17 cellular contexts compared by ENCODE assay signal in the genomic region with DNA sequence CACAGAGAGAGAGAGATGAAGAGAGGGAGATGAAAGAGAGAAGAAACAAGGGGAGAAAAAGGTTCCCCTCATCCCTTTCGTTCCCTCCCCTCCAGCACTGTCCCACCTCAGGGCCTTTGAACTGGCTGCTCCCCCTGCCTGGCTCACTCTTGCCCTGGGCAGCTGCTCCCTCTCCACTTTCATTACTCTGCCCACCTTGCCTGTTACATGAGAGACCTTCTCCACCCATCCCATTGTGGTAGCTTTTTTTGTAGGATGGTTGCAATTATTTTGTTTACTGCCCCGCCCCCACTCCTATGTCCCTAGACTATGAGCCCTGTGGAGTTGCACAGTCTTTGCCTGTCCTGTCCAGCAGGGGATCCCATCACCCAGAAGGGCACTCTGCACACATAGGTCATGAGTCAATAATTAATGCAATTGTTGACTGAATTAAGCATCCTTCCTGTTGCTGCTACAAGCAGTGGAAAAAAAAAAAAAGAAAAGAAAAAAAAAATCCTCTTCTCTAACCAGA. TPM values are rescaled to one million over a fixed set of nuclear protein-coding genes. Genes with fewer than 3 reads are reported as not detected.
DNase-seq lines count a peak whose midpoint lies in the region; ATAC-seq and TF ChIP-seq lines count a peak whose summit lies in the region.
"Had no signal": no experiment of that assay in that cellular context is flagged by ENCODE, and none has a peak within 500 bp of the region (broad histone marks: within the 10 kb centered on the region; RNA-seq: fewer than 3 reads in every experiment).

No MANE protein-coding gene starts in this region.

- H3K79me2 ChIP-seq in GM23248 (ENCODE audit: insufficient read depth) = no peaks in the 10 kb centered on the region

- ATAC-seq in activated naive CD4-positive, alpha-beta T cell treated with anti-CD3 and anti-CD28 coated beads, Interleukin-2, amount 50 U/mL, for 72 hours = no peak
- ATAC-seq: activated CD8-positive, alpha-beta T cell treated with anti-CD3 and anti-CD28 coated beads for 36 hours had no signal

- H3K4me3 ChIP-seq in A673 (ENCODE audit: low read depth, low read length, poor library complexity, severe bottlenecking) (no peak overlapping the region), GM23248 (no peak overlapping the region), fibroblast of pulmonary artery (replicated peaks; ENCODE audit: low read depth, low read length) (no peak overlapping the region), tibial nerve (no peak overlapping the region)
- H3K4me3 ChIP-seq: right lobe of liver had no signal

- H3K36me3 ChIP-seq in A673 (ENCODE audit: insufficient read depth, low read length, poor library complexity, severe bottlenecking) = no peaks in the 10 kb centered on the region
- H3K36me3 ChIP-seq in GM23248 (ENCODE audit: low read depth) = no peaks in the 10 kb centered on the region
- no peaks in the 10 kb centered on the region for H3K36me3 ChIP-seq in tibial nerve
- H3K36me3 ChIP-seq: right lobe of liver had no signal

- no peaks in the 10 kb centered on the region for H4K20me1 ChIP-seq in GM23248 (ENCODE audit: insufficient read depth)

- no peak overlapping the region for H3K4me2 ChIP-seq in GM23248 (ENCODE audit: unreplicated experiment)

- no peak overlapping the region for H3K9ac ChIP-seq in GM23248

- POLR2A ChIA-PET in A673 (lab: Charles Lee; ENCODE audit: low non-redundant PET) = no interaction called here

- H3K4me1 ChIP-seq in A673 (ENCODE audit: insufficient read depth, low read length, poor library complexity, severe bottlenecking) (peaks cover 10% of the 10 kb centered on the region), GM23248 (ENCODE audit: insufficient read depth) (no peaks in the 10 kb centered on the region), tibial nerve (peaks cover 0 to 33% (median 6%) of the 10 kb centered on the region in 4 donors)

- no peaks in the 10 kb centered on the region for H3F3A ChIP-seq in GM23248 (ENCODE audit: insufficient read depth)

- WGBS in GM23248 (ENCODE audit: low coverage in 1 of 2, low lambda C conversion rate in 2 of 2, missing lambda C conversion rate in 2 of 2), 2 experiments = 30 to 37% methylated on average over 2 of the region's 2 CpGs
- 78 to 84% methylated on average over 2 of the region's 2 CpGs for WGBS in tibial nerve, 2 donors

- no peaks in the 10 kb centered on the region for H3K9me2 ChIP-seq in GM23248 (ENCODE audit: insufficient read depth)

- no peak for TF ChIP-seq POLR2A in tibial nerve (IDR thresholded peaks at IDR 0.05)

- H3K27ac Mint-ChIP-seq in activated naive CD4-positive, alpha-beta T cell treated with anti-CD3 and anti-CD28 coated beads, Interleukin-2, amount 50 U/mL, for 72 hours = no peak overlapping the region
- H3K27ac Mint-ChIP-seq: activated CD8-positive, alpha-beta T cell treated with anti-CD3 and anti-CD28 coated beads for 36 hours; stimulated activated naive CD8-positive, alpha-beta T cell treated with anti-CD3 and anti-CD28 coated beads, Interleukin-15, Interleukin-2, amounts not matched to agents 100 ng/mL and 50 ng/mL, for 24 hours; T-helper 1 cell treated with Interleukin-12 subunit alpha and Interleukin-12 subunit beta and Interleukin-4 antibody, amounts not matched to agents 30 μg/mL and 1 μg/mL, for 36 hours had no signal

- peaks cover 0 to 3% of the 10 kb centered on the region in 2 donors for H3K36me3 Mint-ChIP-seq in activated naive CD4-positive, alpha-beta T cell treated with anti-CD3 and anti-CD28 coated beads, Interleukin-2, amount 50 U/mL, for 72 hours

- no TSS peak for BruUV-seq in A673 (replicated peaks; lab: Mats Ljungman, UMichigan)

- H3K9me3 ChIP-seq in A673 (ENCODE audit: low read depth, low read length, poor library complexity, severe bottlenecking) (no peaks in the 10 kb centered on the region), GM23248 (ENCODE audit: low read depth) (no peaks in the 10 kb centered on the region), tibial nerve (peaks cover 0 to 9% (median 0%) of the 10 kb centered on the region in 4 donors)
- H3K9me3 ChIP-seq: right lobe of liver had no signal

- intact Hi-C loops in A673 (cut with micrococcal nuclease; ENCODE audit: unreplicated experiment) = no loop called here

- DNase-seq in A673 (ENCODE audit: low spot score) (no peak), GM23248 (peak; percentile 40), NCI-H748 (lab: John Stamatoyannopoulos, UW; ENCODE audit: unreplicated experiment) (peak; percentile 80), fibroblast of pulmonary artery (ENCODE audit: low read depth) (no peak), tibial nerve (ENCODE audit: low spot score in 2 of 2) (no peak)
- DNase-seq in stimulated activated CD4-positive, alpha-beta T cell treated with anti-CD3 and anti-CD28 coated beads, Interleukin-4, amount 100 ng/mL, for 24 hours = no peak
- DNase-seq in activated naive CD4-positive, alpha-beta T cell treated with anti-CD3 and anti-CD28 coated beads, Interleukin-2, amount 50 U/mL, for 72 hours (ENCODE audit: low spot score in 2 of 2) = no peak
- no peak for DNase-seq in stimulated activated CD4-positive, alpha-beta T cell treated with anti-CD3 and anti-CD28 coated beads, Interleukin-4, amount 100 ng/mL, for 4 hours
- DNase-seq: activated CD8-positive, alpha-beta T cell treated with anti-CD3 and anti-CD28 coated beads for 36 hours; activated effector memory CD4-positive, alpha-beta T cell treated with anti-CD3 and anti-CD28 coated beads, Interleukin-2, amount 50 U/mL, for 16 hours; effector memory CD4-positive, alpha-beta T cell; kidney glomerular epithelial cell; NCI-H2081 treated with DMSO at 0.1 percent for 48 hours; right lobe of liver had no signal

- no peak for TF ChIP-seq EP300 in tibial nerve (IDR thresholded peaks at IDR 0.05)

- TF ChIP-seq CTCF in A673 (conservative IDR thresholded peaks at IDR 0.05; ENCODE audit: low read depth, low read length) (0 out of 2 replicates have a peak, but pooled peaks have one; percentile 21), fibroblast of pulmonary artery (IDR thresholded peaks at IDR 0.05; ENCODE audit: low read length, missing control alignments) (peak; percentile 27), tibial nerve (IDR thresholded peaks at IDR 0.05) (no peak)

- CTCF ChIA-PET in A673 (lab: Charles Lee) = no interaction called here

- H3K27ac ChIP-seq in A673 (ENCODE audit: low read depth, low read length, poor library complexity, severe bottlenecking) (no peak overlapping the region), GM23248 (no peak overlapping the region), tibial nerve (no peak overlapping the region)
- H3K27ac ChIP-seq: right lobe of liver had no signal

- in situ Hi-C loops in GM23248 (cut with MboI) = no loop called here

- no peak overlapping the region for H2AFZ ChIP-seq in GM23248

- peaks cover 0 to 7% of the 10 kb centered on the region in 2 donors for H3K9me3 Mint-ChIP-seq in activated naive CD4-positive, alpha-beta T cell treated with anti-CD3 and anti-CD28 coated beads, Interleukin-2, amount 50 U/mL, for 72 hours
- H3K9me3 Mint-ChIP-seq: stimulated activated naive CD8-positive, alpha-beta T cell treated with anti-CD3 and anti-CD28 coated beads, Interleukin-15, Interleukin-2, amounts not matched to agents 100 ng/mL and 50 ng/mL, for 24 hours; T-helper 1 cell treated with Interleukin-12 subunit alpha and Interleukin-12 subunit beta and Interleukin-4 antibody, amounts not matched to agents 30 μg/mL and 1 μg/mL, for 36 hours had no signal

- H3K27me3 ChIP-seq in A673 (replicated peaks; ENCODE audit: insufficient read depth, low read depth, low read length, poor library complexity) = peaks cover 26% of the 10 kb centered on the region
- peaks cover 37% of the 10 kb centered on the region for H3K27me3 ChIP-seq in GM23248 (replicated peaks; ENCODE audit: insufficient read depth)
- peaks cover 0 to 88% of the 10 kb centered on the region in 2 donors for H3K27me3 ChIP-seq in tibial nerve

RNA-seq across cellular contexts. Expression of a gene that starts 14.1 kb away (rescaled TPM):
- total RNA-seq in A673 (2021) = 6.2 and 10.5 TPM in 2 replicates
- not detected in 2 replicates for total RNA-seq in GM23248 (2014; rRNA removed; shearing (Covaris generic))
- polyA plus RNA-seq in GM23248 (2016; fragmentation: Nextera tagmentation; extraction: Ambion mirVana) = 1.1 and 1.6 TPM in 2 replicates
- total RNA-seq in activated naive CD4-positive, alpha-beta T cell treated with anti-CD3 and anti-CD28 coated beads, Interleukin-2, amount 50 U/mL, for 72 hours = 1 to 10 TPM in 1 of 2 donors, not detected in 1; 4.2 TPM
- total RNA-seq in tibial nerve = not detected
- total RNA-seq: myocyte, right lobe of liver had no signal

RNA-seq across cellular contexts. Expression of a gene that starts 23.7 kb away (rescaled TPM):
- total RNA-seq in A673 (2021) (1.8 and 2.0 TPM in 2 replicates), tibial nerve (not detected)
- not detected in 2 replicates for total RNA-seq in GM23248 (2014; rRNA removed; shearing (Covaris generic))
- not detected in 2 replicates for polyA plus RNA-seq in GM23248 (2016; fragmentation: Nextera tagmentation; extraction: Ambion mirVana)
- under 1 TPM in 1 of 2 donors, not detected in 1; 0.23 TPM for total RNA-seq in activated naive CD4-positive, alpha-beta T cell treated with anti-CD3 and anti-CD28 coated beads, Interleukin-2, amount 50 U/mL, for 72 hours
- total RNA-seq: activated CD8-positive, alpha-beta T cell treated with anti-CD3 and anti-CD28 coated beads for 36 hours; myocyte; right lobe of liver had no signal

RNA-seq across cellular contexts. Expression of a gene that starts 56.3 kb away (rescaled TPM):
- 69.7 and 69.8 TPM in 2 replicates for total RNA-seq in A673 (2021)
- total RNA-seq in GM23248 (2014; rRNA removed; shearing (Covaris generic)) = 2.7 and 7.1 TPM in 2 replicates
- polyA plus RNA-seq in GM23248 (2016; fragmentation: Nextera tagmentation; extraction: Ambion mirVana) = 0.58 and 0.62 TPM in 2 replicates
- total RNA-seq in activated naive CD4-positive, alpha-beta T cell treated with anti-CD3 and anti-CD28 coated beads, Interleukin-2, amount 50 U/mL, for 72 hours = under 1 TPM in 1 of 2 donors, not detected in 1; 0.14 TPM
- 1 to 10 TPM in 1 of 4 donors, under 1 TPM in 2, not detected in 1; 0.21 to 3.3 (median 0.30) TPM for total RNA-seq in tibial nerve

RNA-seq across cellular contexts. Expression of a gene that starts 59.8 kb away (rescaled TPM):
- 59.1 TPM in 2 replicates for total RNA-seq in A673 (2021)
- total RNA-seq in GM23248 (2014; rRNA removed; shearing (Covaris generic)) = 145 and 164 TPM in 2 replicates
- polyA plus RNA-seq in GM23248 (2016; fragmentation: Nextera tagmentation; extraction: Ambion mirVana) = 122 and 127 TPM in 2 replicates
- total RNA-seq in activated naive CD4-positive, alpha-beta T cell treated with anti-CD3 and anti-CD28 coated beads, Interleukin-2, amount 50 U/mL, for 72 hours = 1 to 10 TPM in 1 of 2 donors, under 1 TPM in 1; 0.55 to 1.6 TPM
- 10 to 100 TPM; 13.3 to 53.1 (median 25.9) TPM for total RNA-seq in tibial nerve

Comparison
In these comparisons a context has a peak if more than half of its experiments do, and no peak if none do; other contexts are left out.
1. DNase-seq: peak in GM23248 (single experiment) and NCI-H748 (single experiment); none in A673 (single experiment), fibroblast of pulmonary artery (single experiment), stimulated activated CD4-positive, alpha-beta T cell treated with anti-CD3 and anti-CD28 coated beads, Interleukin-4, amount 100 ng/mL, for 24 hours (single experiment), activated naive CD4-positive, alpha-beta T cell treated with anti-CD3 and anti-CD28 coated beads, Interleukin-2, amount 50 U/mL, for 72 hours (0 of 2), stimulated activated CD4-positive, alpha-beta T cell treated with anti-CD3 and anti-CD28 coated beads, Interleukin-4, amount 100 ng/mL, for 4 hours (0 of 2) and tibial nerve (0 of 2).
2. CTCF ChIP-seq: peak in A673 (single experiment) and fibroblast of pulmonary artery (single experiment); none in tibial nerve (0 of 5).